ENCODE assay signal across 11 cellular contexts in the genomic region with DNA sequence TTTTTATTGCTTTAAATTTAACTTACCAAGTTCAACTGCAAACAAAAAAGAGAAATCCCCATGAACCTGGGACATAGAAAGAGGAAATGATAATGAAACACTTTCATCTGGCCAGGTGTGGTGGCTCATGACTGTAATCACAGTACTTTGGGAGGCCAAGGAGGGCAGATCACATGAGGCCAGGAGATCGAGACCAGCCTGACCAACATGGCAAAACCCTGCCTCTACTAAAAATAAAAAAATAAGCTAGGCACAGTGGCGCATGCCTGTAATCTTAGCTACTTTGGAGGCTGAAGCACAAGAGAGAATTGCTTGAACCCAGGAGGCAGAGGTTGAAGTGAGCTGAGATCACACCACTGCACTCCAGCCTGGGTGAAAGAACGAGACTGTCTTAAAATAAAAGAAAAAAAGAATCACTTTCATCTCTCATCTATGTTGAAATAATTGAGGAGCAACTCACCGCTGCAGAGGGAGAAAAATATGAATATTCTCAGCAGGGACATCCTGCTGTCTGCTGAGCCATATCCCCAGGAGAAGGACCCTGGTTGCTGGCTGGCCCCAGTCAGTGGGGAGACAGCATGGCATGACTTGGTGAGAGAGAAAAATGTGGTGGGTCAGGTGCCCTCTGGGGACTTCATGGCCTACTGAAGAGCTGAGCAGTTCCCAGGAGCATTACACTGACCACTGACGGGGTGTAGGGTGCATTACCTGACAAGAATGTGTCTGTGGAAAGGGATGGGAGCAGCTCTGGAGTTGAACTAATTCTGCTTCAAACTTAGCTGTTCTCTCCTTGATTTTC.
DNase-seq lines count a peak whose midpoint lies in the region; ATAC-seq and TF ChIP-seq lines count a peak whose summit lies in the region.
"Had no signal": no experiment of that assay in that cellular context is flagged by ENCODE, and none has a peak within 500 bp of the region (broad histone marks: within the 10 kb centered on the region; RNA-seq: fewer than 3 reads in every experiment).

No MANE protein-coding gene starts in this region.

- no peaks in the 10 kb centered on the region for H3K4me1 ChIP-seq in Peyer's patch
- H3K4me1 ChIP-seq: foreskin keratinocyte had no signal

- no peak overlapping the region for H3K4me3 ChIP-seq in GM12865 (ENCODE audit: low read depth, low read length)
- no peak overlapping the region for H3K4me3 ChIP-seq in Peyer's patch

- TF ChIP-seq POLR2A in Peyer's patch (IDR thresholded peaks at IDR 0.05) = no peak

- DNase-seq in GM12865 (ENCODE audit: low read depth) (peak; percentile 67), Peyer's patch (no peak), NCI-H128 (lab: John Stamatoyannopoulos, UW; ENCODE audit: unreplicated experiment) (no peak)
- DNase-seq in activated CD4-positive, CD25-positive, alpha-beta regulatory T cell treated with anti-CD3 and anti-CD28 coated beads, Interleukin-2, amount 50 U/mL, for 72 hours = no peak
- DNase-seq: foreskin keratinocyte, NCI-H1436, NCI-H510A treated with DMSO at 0.1 percent for 48 hours had no signal

- no peaks in the 10 kb centered on the region for H3K36me3 ChIP-seq in Peyer's patch

- no peaks in the 10 kb centered on the region for H3K27me3 ChIP-seq in Peyer's patch
- H3K27me3 ChIP-seq: foreskin keratinocyte had no signal

- ATAC-seq in GM19455 (IDR thresholded peaks at IDR 0.05; ENCODE audit: unreplicated experiment) (peak; percentile 69), HG02642 (IDR thresholded peaks at IDR 0.05; ENCODE audit: poor library complexity, unreplicated experiment) (peak; percentile 72), HG03520 (IDR thresholded peaks at IDR 0.05; ENCODE audit: unreplicated experiment) (peak; percentile 67), GM18907 (IDR thresholded peaks at IDR 0.05; ENCODE audit: unreplicated experiment) (no peak)
- ATAC-seq: foreskin keratinocyte had no signal

- no peak overlapping the region for H3K27ac ChIP-seq in Peyer's patch
- H3K27ac ChIP-seq: foreskin keratinocyte had no signal

- TF ChIP-seq CTCF in GM12865 (IDR thresholded peaks at IDR 0.05; ENCODE audit: insufficient read depth, low read depth, low read length, missing control alignments) (no peak), Peyer's patch (IDR thresholded peaks at IDR 0.05) (no peak)

- no peaks in the 10 kb centered on the region for H3K9me3 ChIP-seq in Peyer's patch
